8 cellular contexts compared by ENCODE assay signal in genomic region chr6:144659202-144659731, GRCh38.
A peak's percentile ranks its signal among the peaks of the same experiment; 100 is the strongest.
DNase-seq lines count a peak whose midpoint lies in the region; ATAC-seq, FAIRE-seq and TF ChIP-seq lines count a peak whose summit lies in the region.

No MANE protein-coding gene starts in this region.

- 20 to 51% methylated on average over 2 to 5 of the region's 5 CpGs for whole genome bisulfite sequencing in endodermal cell (ENCODE audit: insufficient coverage in 1 of 2, insufficient read length in 1 of 2), 2 experiments

- H3K27ac Mint-ChIP-seq in activated CD4-positive, alpha-beta T cell treated with anti-CD3 and anti-CD28 coated beads, Interleukin-2, amount 10 ng/mL, durations not matched to agents 24 days and 14 days = peak overlapping the region; percentile 88
- H3K27ac Mint-ChIP-seq in endodermal cell (peak overlapping the region; percentile 65), nephron progenitor cell (peak overlapping the region; percentile 88)

- peak overlapping the region; percentile 67 for H3K4me3 Mint-ChIP-seq in activated CD4-positive, alpha-beta T cell treated with anti-CD3 and anti-CD28 coated beads, Interleukin-2, amount 10 ng/mL, durations not matched to agents 24 days and 14 days
- H3K4me3 Mint-ChIP-seq in endodermal cell (peak overlapping the region; percentile 24), nephron progenitor cell (peak overlapping the region; percentile 72)

- TF ChIP-seq CTCF in endodermal cell (conservative IDR thresholded peaks at IDR 0.05) (no peak), nephron progenitor cell (IDR thresholded peaks at IDR 0.05) (no peak)

- peaks cover 25% of the 10 kb centered on the region for H3K4me1 ChIP-seq in endodermal cell (ENCODE audit: control insufficient read depth, insufficient read depth, low read length)

- H3K36me3 ChIP-seq in endodermal cell (ENCODE audit: control insufficient read depth, insufficient read depth, low read length) = no peaks in the 10 kb centered on the region

- DNase-seq in activated CD4-positive, alpha-beta T cell treated with anti-CD3 and anti-CD28 coated beads, Interleukin-2, amount 10 ng/mL, durations not matched to agents 24 days and 14 days = peak; percentile 71
- DNase-seq in activated CD4-positive, alpha-beta T cell treated with anti-CD3 and anti-CD28 coated beads for 4 hours = no peak
- DNase-seq in endodermal cell (peak; percentile 75), nephron progenitor cell (peak; percentile 52), germinal center (ENCODE audit: low spot score) (no peak), urothelium cell line (ENCODE audit: low spot score) (no peak)

- H3K9me3 Mint-ChIP-seq in activated CD4-positive, alpha-beta T cell treated with anti-CD3 and anti-CD28 coated beads, Interleukin-2, amount 10 ng/mL, durations not matched to agents 24 days and 14 days = no peaks in the 10 kb centered on the region
- no peaks in the 10 kb centered on the region for H3K9me3 Mint-ChIP-seq in endodermal cell
- no peaks in the 10 kb centered on the region for H3K9me3 Mint-ChIP-seq in nephron progenitor cell

- peaks cover 24% of the 10 kb centered on the region for H3K4me1 Mint-ChIP-seq in activated CD4-positive, alpha-beta T cell treated with anti-CD3 and anti-CD28 coated beads, Interleukin-2, amount 10 ng/mL, durations not matched to agents 24 days and 14 days
- H3K4me1 Mint-ChIP-seq in endodermal cell (peaks cover 76% of the 10 kb centered on the region), nephron progenitor cell (peaks cover 81% of the 10 kb centered on the region)

- no peak overlapping the region for H3K4me3 ChIP-seq in endodermal cell (ENCODE audit: low read length)

- peaks cover 3% of the 10 kb centered on the region for H3K36me3 Mint-ChIP-seq in activated CD4-positive, alpha-beta T cell treated with anti-CD3 and anti-CD28 coated beads, Interleukin-2, amount 10 ng/mL, durations not matched to agents 24 days and 14 days (ENCODE audit: low read depth)
- H3K36me3 Mint-ChIP-seq in endodermal cell (ENCODE audit: low read depth) = no peaks in the 10 kb centered on the region
- no peaks in the 10 kb centered on the region for H3K36me3 Mint-ChIP-seq in nephron progenitor cell (ENCODE audit: low read depth)

- H3K27ac ChIP-seq in endodermal cell (ENCODE audit: low read depth, low read length) = peak overlapping the region; percentile 62

- peak; percentile 85 for ATAC-seq in HG02759 (IDR thresholded peaks at IDR 0.05; ENCODE audit: unreplicated experiment)

- intact Hi-C loops in activated CD4-positive, alpha-beta T cell treated with anti-CD3 and anti-CD28 coated beads, Interleukin-2, amount 10 ng/mL, durations not matched to agents 24 days and 14 days (cut with micrococcal nuclease) = loop anchor here (1.0 to 5.0 kb wide), 2 partner anchors 13 to 68 kb away; no protein-coding TSS in a partner anchor

- no peaks in the 10 kb centered on the region for H3K27me3 Mint-ChIP-seq in activated CD4-positive, alpha-beta T cell treated with anti-CD3 and anti-CD28 coated beads, Interleukin-2, amount 10 ng/mL, durations not matched to agents 24 days and 14 days
- H3K27me3 Mint-ChIP-seq in endodermal cell (ENCODE audit: insufficient read depth) (no peaks in the 10 kb centered on the region), nephron progenitor cell (ENCODE audit: low read depth, poor library complexity) (no peaks in the 10 kb centered on the region)

- no peaks in the 10 kb centered on the region for H3K9me3 ChIP-seq in endodermal cell (ENCODE audit: control insufficient read depth, low read length)

- FAIRE-seq in urothelium cell line (lab: Jason Lieb, UNC) = no peak

- H3K9ac ChIP-seq in endodermal cell (ENCODE audit: extremely low read depth, low read length, poor library complexity, severe bottlenecking) = no peak overlapping the region

- H3K27me3 ChIP-seq in endodermal cell (ENCODE audit: control insufficient read depth, insufficient read depth, low read length, poor library complexity, severe bottlenecking) = no peaks in the 10 kb centered on the region

TF ChIP-seq in PFSK-1, 5 proteins besides CTCF, POLR2A, EP300 and RAD21:
- TF ChIP-seq FOXP2 (optimal IDR thresholded peaks at IDR 0.05; ENCODE audit: borderline replicate concordance, extremely low read depth, extremely low read length, insufficient read depth) = peak; percentile 45
- 0 out of 4 replicates have a peak, but pooled peaks of 1 of the 2 experiments have one; percentile 42 for TF ChIP-seq REST (IDR thresholded peaks at IDR 0.05; ENCODE audit: insufficient read depth in 1 of 2, low read depth in 2 of 2, low read length in 2 of 2)
- no peak for TF ChIP-seq TAF1 (IDR thresholded peaks at IDR 0.05; ENCODE audit: borderline replicate concordance, insufficient read depth, low read length)
- TF ChIP-seq POLR2AphosphoS5 (IDR thresholded peaks at IDR 0.05; ENCODE audit: low read depth, low read length) = no peak
- TF ChIP-seq SIN3A (IDR thresholded peaks at IDR 0.05; ENCODE audit: borderline replicate concordance, insufficient read depth, low read length) = peak; percentile 83; the same call in 1 of the 2 replicates
TF ChIP-seq in PFSK-1: peak in this region for 3.

Comparison
In these comparisons a context has a peak if more than half of its experiments do, and no peak if none do; other contexts are left out.
1. DNase-seq: peak in activated CD4-positive, alpha-beta T cell treated with anti-CD3 and anti-CD28 coated beads, Interleukin-2, amount 10 ng/mL, durations not matched to agents 24 days and 14 days (single experiment), endodermal cell (single experiment) and nephron progenitor cell (single experiment); none in activated CD4-positive, alpha-beta T cell treated with anti-CD3 and anti-CD28 coated beads for 4 hours (0 of 2), germinal center (single experiment) and urothelium cell line (single experiment).
2. Peak in every context shown above with its lines, with median percentiles within 50 percentile points of each other: H3K27ac Mint-ChIP-seq and H3K4me3 Mint-ChIP-seq.